Comparison of ENCODE assay signal across 11 cellular contexts in the genomic region with DNA sequence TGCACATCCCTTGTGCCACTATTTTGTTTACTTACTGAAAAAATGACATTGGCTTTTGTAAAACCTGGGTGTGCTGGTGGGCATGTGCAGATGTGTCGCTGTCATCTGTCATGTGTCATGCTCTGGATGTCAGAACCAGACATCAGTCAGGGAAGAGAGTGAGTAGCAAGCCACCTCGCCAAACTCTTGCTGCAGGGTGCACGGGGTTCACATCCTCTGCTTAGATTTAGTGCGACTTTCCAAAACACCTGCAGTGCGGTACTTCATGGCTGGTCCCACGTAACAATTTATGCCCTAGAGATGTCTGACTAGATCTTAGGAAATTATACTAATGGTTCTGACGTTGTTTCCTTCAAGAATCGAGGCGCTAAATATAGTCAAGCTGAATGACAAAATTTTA.
DNase-seq lines count a peak whose midpoint lies in the region; ATAC-seq, FAIRE-seq and TF ChIP-seq lines count a peak whose summit lies in the region.
"Had no signal": no experiment of that assay in that cellular context is flagged by ENCODE, and none has a peak within 500 bp of the region (broad histone marks: within the 10 kb centered on the region; RNA-seq: fewer than 3 reads in every experiment).

No MANE protein-coding gene starts in this region.

- FAIRE-seq in urothelium cell line (lab: Jason Lieb, UNC): no peak
- FAIRE-seq: colon, H1 had no signal

- TF ChIP-seq EP300 in neural cell (conservative IDR thresholded peaks at IDR 0.05; ENCODE audit: poor library complexity, severe bottlenecking): peak; percentile 82

- H3K9me3 ChIP-seq in mammary epithelial cell (replicated peaks; ENCODE audit: insufficient read depth, low read length) (peaks cover 5% of the 10 kb centered on the region), neural cell (ENCODE audit: low read length) (no peaks in the 10 kb centered on the region)

- 92% methylated on average over 9 of the region's 9 CpGs for WGBS in mammary epithelial cell (ENCODE audit: low coverage, missing lambda C conversion rate)

- H2AFZ ChIP-seq in ACC112 (ENCODE audit: low read length, unreplicated experiment) (peak overlapping the region; percentile 66), mammary epithelial cell (ENCODE audit: low read depth, low read length) (no peak overlapping the region), neural cell (ENCODE audit: low read depth, low read length) (no peak overlapping the region)

- H3K4me2 ChIP-seq in mammary epithelial cell (ENCODE audit: insufficient read depth, low read depth, low read length): no peak overlapping the region
- H3K4me2 ChIP-seq in neural cell (ENCODE audit: low read length): peak overlapping the region; percentile 30

- H3K27me3 Mint-ChIP-seq in T-helper 2 cell treated with Interferon-gamma antibody and Interleukin-4, amounts not matched to agents 5 μg/mL and 100 μg/mL, for 36 hours (ENCODE audit: low read depth): no peaks in the 10 kb centered on the region

- H3K27ac Mint-ChIP-seq in T-helper 2 cell treated with Interferon-gamma antibody and Interleukin-4, amounts not matched to agents 5 μg/mL and 100 μg/mL, for 36 hours: peak overlapping the region; percentile 66

- intact Hi-C loops in mammary epithelial cell (cut with micrococcal nuclease): no loop called here

- no peaks in the 10 kb centered on the region for H3K27me3 ChIP-seq in ACC112 (ENCODE audit: insufficient read depth, low read length)
- no peaks in the 10 kb centered on the region for H3K27me3 ChIP-seq in mammary epithelial cell (ENCODE audit: insufficient read depth, low read length)
- no peaks in the 10 kb centered on the region for H3K27me3 ChIP-seq in neural cell (ENCODE audit: insufficient read depth, low read depth, low read length)

- TF ChIP-seq CTCF in mammary epithelial cell (conservative IDR thresholded peaks at IDR 0.05 in 1 of 2, IDR thresholded peaks at IDR 0.05 in 1 of 2; ENCODE audit: extremely low read depth in 1 of 2, insufficient read depth in 1 of 2, low read depth in 1 of 2, low read length in 2 of 2) (no peak), neural cell (IDR thresholded peaks at IDR 0.05; ENCODE audit: poor library complexity, severe bottlenecking) (no peak)

- H3K4me1 Mint-ChIP-seq in T-helper 2 cell treated with Interferon-gamma antibody and Interleukin-4, amounts not matched to agents 5 μg/mL and 100 μg/mL, for 36 hours (ENCODE audit: low read depth): peaks cover 36% of the 10 kb centered on the region

- CTCF ChIA-PET in mammary epithelial cell (lab: Charles Lee; ENCODE audit: low non-redundant PET): no interaction called here

- no peaks in the 10 kb centered on the region for H4K20me1 ChIP-seq in mammary epithelial cell (ENCODE audit: insufficient read depth, low read length)
- H4K20me1 ChIP-seq in neural cell (ENCODE audit: insufficient read depth): no peaks in the 10 kb centered on the region

- H3K4me3 Mint-ChIP-seq in T-helper 2 cell treated with Interferon-gamma antibody and Interleukin-4, amounts not matched to agents 5 μg/mL and 100 μg/mL, for 36 hours: peak overlapping the region; percentile 53

- H3K9ac ChIP-seq in mammary epithelial cell (ENCODE audit: insufficient read depth, low read length): no peak overlapping the region
- H3K9ac ChIP-seq in neural cell (ENCODE audit: low read length): peak overlapping the region; percentile 40

- peaks cover 4% of the 10 kb centered on the region for H3K9me3 Mint-ChIP-seq in T-helper 2 cell treated with Interferon-gamma antibody and Interleukin-4, amounts not matched to agents 5 μg/mL and 100 μg/mL, for 36 hours

- no peaks in the 10 kb centered on the region for H3K36me3 ChIP-seq in ACC112 (ENCODE audit: insufficient read depth, low read length)
- no peaks in the 10 kb centered on the region for H3K36me3 ChIP-seq in mammary epithelial cell (ENCODE audit: insufficient read depth, low read length)
- no peaks in the 10 kb centered on the region for H3K36me3 ChIP-seq in neural cell (ENCODE audit: insufficient read depth, low read length)

- no peaks in the 10 kb centered on the region for H3K9me2 ChIP-seq in neural cell (ENCODE audit: insufficient read depth, low read length)

- peak overlapping the region; percentile 100 for H3K27ac ChIP-seq in ACC112 (ENCODE audit: low read depth, low read length)
- H3K27ac ChIP-seq in mammary epithelial cell (ENCODE audit: insufficient read depth, low read depth, low read length): peak overlapping the region; percentile 89
- peak overlapping the region; percentile 67 for H3K27ac ChIP-seq in neural cell (ENCODE audit: low read length)

- ATAC-seq in HG02623 (IDR thresholded peaks at IDR 0.05; ENCODE audit: unreplicated experiment) (no peak), GM19455 (IDR thresholded peaks at IDR 0.05; ENCODE audit: unreplicated experiment) (no peak)

- H3F3A ChIP-seq in neural cell (ENCODE audit: insufficient read depth, low read length, poor library complexity, severe bottlenecking): no peaks in the 10 kb centered on the region

- no peak for TF ChIP-seq RAD21 in neural cell (conservative IDR thresholded peaks at IDR 0.05)

- no TSS peak for BruUV-seq in mammary epithelial cell (replicated peaks; lab: Mats Ljungman, UMichigan)

- H3K4me1 ChIP-seq in ACC112 (ENCODE audit: control insufficient read depth, insufficient read depth, low read length, unreplicated experiment): peaks cover 71% of the 10 kb centered on the region
- H3K4me1 ChIP-seq in mammary epithelial cell (ENCODE audit: insufficient read depth, low read length): peaks cover 42% of the 10 kb centered on the region

- in situ Hi-C loops in mammary epithelial cell (cut with MboI; ENCODE audit: low sequenced_read_pairs in 2 of 2): no loop called here

- H3K4me3 ChIP-seq in ACC112 (ENCODE audit: low read depth, low read length) (peak overlapping the region; percentile 56; the same call in 1 of the 2 replicates), mammary epithelial cell (replicated peaks in 1 of 3; ENCODE audit: insufficient read depth in 1 of 3, low read depth in 2 of 3, low read length in 3 of 3) (no peak overlapping the region), neural cell (ENCODE audit: low read length) (peak overlapping the region; percentile 26)

- H3K79me2 ChIP-seq in ACC112 (ENCODE audit: control insufficient read depth, insufficient read depth, low read length, unreplicated experiment): peaks cover 8% of the 10 kb centered on the region
- no peaks in the 10 kb centered on the region for H3K79me2 ChIP-seq in mammary epithelial cell (ENCODE audit: insufficient read depth, low read length)
- no peaks in the 10 kb centered on the region for H3K79me2 ChIP-seq in neural cell (replicated peaks; ENCODE audit: insufficient read depth, low read length)

- dilution Hi-C loops in mammary epithelial cell (cut with HindIII; ENCODE audit: low sequenced_read_pairs): no loop called here

- DNase-seq in T-helper 2 cell treated with Interferon-gamma antibody and Interleukin-4, amounts not matched to agents 5 μg/mL and 100 μg/mL, for 36 hours (ENCODE audit: low spot score): peak; percentile 53
- DNase-seq in mammary epithelial cell: no peak
- DNase-seq in urothelium cell line (ENCODE audit: low spot score): no peak
- no peak for DNase-seq in NCI-H187 treated with DMSO at 0.1 percent for 48 hours (lab: John Stamatoyannopoulos, UW)
- DNase-seq: NCI-H510A treated with DMSO at 0.1 percent for 48 hours had no signal

- peaks cover 14% of the 10 kb centered on the region for H3K36me3 Mint-ChIP-seq in T-helper 2 cell treated with Interferon-gamma antibody and Interleukin-4, amounts not matched to agents 5 μg/mL and 100 μg/mL, for 36 hours (ENCODE audit: low read depth)

TF ChIP-seq in neural cell, 6 proteins besides CTCF, POLR2A, EP300 and RAD21:
- TF ChIP-seq POLR2AphosphoS5 (IDR thresholded peaks at IDR 0.05): peak; percentile 57
- TF ChIP-seq SMC3 (conservative IDR thresholded peaks at IDR 0.05; ENCODE audit: poor library complexity): no peak

Comparison
In these comparisons a context has a peak if more than half of its experiments do, and no peak if none do; other contexts are left out.
1. H3K4me3 ChIP-seq: peak in ACC112 (single experiment) and neural cell (single experiment); none in mammary epithelial cell (0 of 3).
2. Peak in every context shown above with its lines, with median percentiles within 50 percentile points of each other: H3K27ac ChIP-seq.